In the genomic region with DNA sequence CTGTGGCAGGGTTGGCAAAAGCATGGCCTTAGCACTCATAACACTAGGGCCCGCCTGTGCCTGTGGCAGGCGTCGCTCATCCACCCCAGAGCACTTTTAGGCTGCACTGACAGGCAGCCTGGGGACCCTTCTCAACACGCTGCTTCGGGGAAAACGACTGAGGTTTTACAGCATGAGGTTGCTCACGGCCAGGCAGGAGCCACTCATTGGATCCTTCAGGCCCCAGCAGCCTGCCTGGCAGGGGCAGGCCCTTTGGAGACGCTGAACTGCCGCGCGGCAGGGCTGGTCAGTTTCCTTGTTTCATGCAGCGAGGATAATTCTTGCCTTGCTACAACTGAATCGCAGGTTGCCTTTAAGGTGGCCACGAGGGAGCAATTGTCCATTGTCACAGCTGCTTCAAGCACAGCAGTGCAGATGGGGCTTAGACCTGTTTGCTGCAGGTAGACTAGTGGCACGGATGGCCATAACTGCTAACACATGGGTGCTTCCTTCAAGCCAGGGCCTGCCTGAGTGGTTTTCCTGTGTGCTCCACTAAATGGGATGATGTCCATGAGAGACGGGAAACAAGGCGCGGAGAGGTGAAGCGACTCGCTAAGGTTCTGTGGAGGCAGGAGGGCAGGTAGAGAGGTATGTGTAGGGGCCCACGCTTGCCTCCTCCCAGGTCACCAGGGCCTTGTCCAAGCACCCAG, we compare ENCODE assay signal across 19 cellular contexts. TPM values are rescaled to one million over a fixed set of nuclear protein-coding genes. Genes with fewer than 3 reads are reported as not detected.
DNase-seq lines count a peak whose midpoint lies in the region; TF ChIP-seq lines count a peak whose summit lies in the region.
"Had no signal": no experiment of that assay in that cellular context is flagged by ENCODE, and none has a peak within 500 bp of the region (broad histone marks: within the 10 kb centered on the region; RNA-seq: fewer than 3 reads in every experiment).

No MANE protein-coding gene starts in this region.

- H3K9me3 ChIP-seq in suprapubic skin (no peaks in the 10 kb centered on the region), Karpas-422 (ENCODE audit: low read length) (no peaks in the 10 kb centered on the region)
- H3K9me3 ChIP-seq: body of pancreas, transverse colon had no signal

- no peak for TF ChIP-seq CTCF in nephron (IDR thresholded peaks at IDR 0.05; ENCODE audit: unreplicated experiment in 3 of 3)
- TF ChIP-seq CTCF in suprapubic skin (IDR thresholded peaks at IDR 0.05) = no peak

- H3K36me3 Mint-ChIP-seq in nephron (ENCODE audit: low read depth) = no peaks in the 10 kb centered on the region
- H3K36me3 Mint-ChIP-seq: activated CD4-positive, alpha-beta memory T cell treated with anti-CD3 and anti-CD28 coated beads for 36 hours; activated naive CD8-positive, alpha-beta T cell had no signal

- no peak overlapping the region for H2AFZ ChIP-seq in Karpas-422 (ENCODE audit: low read length)

- H3K9ac ChIP-seq in Karpas-422 (ENCODE audit: low read length) = no peak overlapping the region
- H3K9ac ChIP-seq: KMS-11 had no signal

- H4K20me1 ChIP-seq in Karpas-422 (ENCODE audit: insufficient read depth, low read depth, low read length) = no peaks in the 10 kb centered on the region

- H3K79me2 ChIP-seq in Karpas-422 (ENCODE audit: low read length) = no peaks in the 10 kb centered on the region

- H3K36me3 ChIP-seq in suprapubic skin = no peaks in the 10 kb centered on the region
- no peaks in the 10 kb centered on the region for H3K36me3 ChIP-seq in Karpas-422 (ENCODE audit: insufficient read depth, low read length)
- H3K36me3 ChIP-seq: transverse colon, WERI-Rb-1 had no signal

- peak overlapping the region; percentile 87 to 95 (median 91) for H3K27ac Mint-ChIP-seq in nephron
- H3K27ac Mint-ChIP-seq: activated CD4-positive, alpha-beta memory T cell treated with anti-CD3 and anti-CD28 coated beads for 36 hours; activated naive CD8-positive, alpha-beta T cell; activated T-cell treated with anti-CD3 and anti-CD28 coated beads, Interleukin-2, amount 50 U/mL, for 24 hours had no signal

- no peaks in the 10 kb centered on the region for H3K27me3 ChIP-seq in suprapubic skin
- no peaks in the 10 kb centered on the region for H3K27me3 ChIP-seq in Karpas-422 (ENCODE audit: low read length)
- H3K27me3 ChIP-seq: body of pancreas, transverse colon had no signal

- peaks cover 21% of the 10 kb centered on the region for H3K4me1 ChIP-seq in suprapubic skin
- no peaks in the 10 kb centered on the region for H3K4me1 ChIP-seq in Karpas-422 (ENCODE audit: low read length)

- no peak overlapping the region for H3K4me2 ChIP-seq in Karpas-422 (ENCODE audit: low read depth, low read length, poor library complexity, severe bottlenecking)
- H3K4me2 ChIP-seq: KMS-11 had no signal

- no peak for TF ChIP-seq POLR2A in suprapubic skin (IDR thresholded peaks at IDR 0.05)

- H3K4me3 Mint-ChIP-seq in nephron = peak overlapping the region in 1 of 3 experiments; percentile 22
- H3K4me3 Mint-ChIP-seq: activated CD4-positive, alpha-beta memory T cell treated with anti-CD3 and anti-CD28 coated beads for 36 hours; activated naive CD8-positive, alpha-beta T cell; activated T-cell treated with anti-CD3 and anti-CD28 coated beads, Interleukin-2, amount 50 U/mL, for 24 hours had no signal

- no peaks in the 10 kb centered on the region for H3K9me3 Mint-ChIP-seq in nephron
- H3K9me3 Mint-ChIP-seq: activated CD4-positive, alpha-beta memory T cell treated with anti-CD3 and anti-CD28 coated beads for 36 hours; activated T-cell treated with anti-CD3 and anti-CD28 coated beads, Interleukin-2, amount 50 U/mL, for 24 hours had no signal

- H3K4me3 ChIP-seq in suprapubic skin (no peak overlapping the region), Karpas-422 (ENCODE audit: low read length) (no peak overlapping the region)
- H3K4me3 ChIP-seq: body of pancreas, transverse colon had no signal

- peaks cover 29% of the 10 kb centered on the region for H3K27me3 Mint-ChIP-seq in nephron (ENCODE audit: low read depth)
- H3K27me3 Mint-ChIP-seq: activated CD4-positive, alpha-beta memory T cell treated with anti-CD3 and anti-CD28 coated beads for 36 hours; activated naive CD8-positive, alpha-beta T cell had no signal

- 79% methylated on average over 10 of the region's 21 CpGs for WGBS in suprapubic skin

- H3K27ac ChIP-seq in cingulate gyrus (ENCODE audit: low read depth, low read length) (peak overlapping the region; percentile 0), suprapubic skin (no peak overlapping the region), Karpas-422 (ENCODE audit: low read length) (no peak overlapping the region)
- H3K27ac ChIP-seq: body of pancreas, KMS-11, transverse colon had no signal

- peaks cover 67% of the 10 kb centered on the region for H3K4me1 Mint-ChIP-seq in nephron

- no peaks in the 10 kb centered on the region for H3K9me2 ChIP-seq in Karpas-422 (replicated peaks; ENCODE audit: insufficient read depth, low read length)

- DNase-seq in NCI-H345 (lab: John Stamatoyannopoulos, UW) (peak; percentile 32), NCI-H345 treated with DMSO at 0.1 percent for 48 hours (lab: John Stamatoyannopoulos, UW; ENCODE audit: unreplicated experiment) (no peak), suprapubic skin (ENCODE audit: low spot score in 2 of 2) (peak; percentile 51 to 73), Karpas-422 (no peak), NCI-H2227 treated with DMSO at 0.1 percent for 48 hours (lab: John Stamatoyannopoulos, UW) (no peak), NK-92 (lab: John Stamatoyannopoulos, UW; ENCODE audit: unreplicated experiment) (no peak)
- DNase-seq: activated CD4-positive, alpha-beta memory T cell treated with anti-CD3 and anti-CD28 coated beads for 36 hours; activated T-cell treated with anti-CD3 and anti-CD28 coated beads, Interleukin-2, amount 50 U/mL, for 24 hours; dermis blood vessel endothelial cell; NCI-H1048; NCI-H526 treated with DMSO at 0.1 percent for 48 hours; stimulated activated naive CD8-positive, alpha-beta T cell treated with anti-CD3 and anti-CD28 coated beads, Interleukin-15, Interleukin-2, amounts not matched to agents 100 U/mL and 50 U/mL, for 24 hours; transverse colon; WERI-Rb-1 had no signal

- no peak for TF ChIP-seq EP300 in suprapubic skin (IDR thresholded peaks at IDR 0.05)

RNA-seq across cellular contexts. Expression of gene HS6ST1, which starts 49.9 kb away (rescaled TPM):
- total RNA-seq in suprapubic skin = 10 to 100 TPM; 55.7 to 75.0 (median 67.3) TPM
- 3.3 and 5.9 TPM in 2 replicates for total RNA-seq in Karpas-422 (2014; rRNA removed; shearing (Covaris generic); ENCODE audit: low replicate concordance)

Comparison
In these comparisons a context has a peak if more than half of its experiments do, and no peak if none do; other contexts are left out.
1. DNase-seq: peak in NCI-H345 (single experiment) and suprapubic skin (2 of 2); none in NCI-H345 treated with DMSO at 0.1 percent for 48 hours (single experiment), Karpas-422 (single experiment), NCI-H2227 treated with DMSO at 0.1 percent for 48 hours (single experiment) and NK-92 (single experiment).